8 cellular contexts compared by ENCODE assay signal in the genomic region with DNA sequence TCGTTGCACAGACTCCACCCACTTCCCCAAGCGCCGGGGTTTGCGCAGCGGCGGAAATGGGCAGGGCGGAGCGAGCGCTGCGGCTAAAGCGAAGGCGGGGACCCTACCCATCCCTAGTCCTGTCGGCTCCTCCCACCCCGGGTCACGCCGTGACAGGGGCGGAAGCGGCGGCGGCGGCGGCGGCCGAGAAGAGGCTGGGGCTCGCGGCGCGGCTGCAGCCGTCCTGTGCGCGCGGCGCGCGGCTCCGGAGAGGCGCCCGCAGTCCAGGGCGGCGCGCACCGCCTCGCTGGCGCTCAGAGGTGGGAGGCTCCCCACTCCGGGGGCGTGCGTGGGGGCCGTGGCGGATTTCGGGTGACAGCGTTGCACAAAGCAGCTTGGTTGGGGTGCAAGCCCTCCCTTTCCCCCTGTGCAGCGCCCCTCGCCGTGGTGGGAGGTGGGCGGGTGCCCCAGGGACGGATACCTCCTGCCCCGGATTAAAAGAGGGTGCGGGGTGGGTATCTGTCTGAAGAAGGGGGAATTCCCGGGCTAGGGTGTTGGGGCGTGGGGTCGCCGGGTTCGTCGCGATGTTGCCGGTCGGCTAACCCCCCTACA. TPM values are rescaled to one million over a fixed set of nuclear protein-coding genes. Genes with fewer than 3 reads are reported as not detected.
A peak's percentile ranks its signal among the peaks of the same experiment; 100 is the strongest.
DNase-seq lines count a peak whose midpoint lies in the region; ATAC-seq and TF ChIP-seq lines count a peak whose summit lies in the region.

Gene KDM1B, plus strand, starts transcription at position 150 of the 591 bp plus-strand sequence. CDS start 4,474 bp downstream, outside the sequence.

- H3K27me3 Mint-ChIP-seq in activated CD4-positive, alpha-beta T cell treated with anti-CD3 and anti-CD28 coated beads for 36 hours, result no peaks in the 10 kb centered on the region

- peak within 1 kb of the TSS; percentile 93 for H3K4me3 Mint-ChIP-seq in activated CD4-positive, alpha-beta T cell treated with anti-CD3 and anti-CD28 coated beads for 36 hours

- CTCF ChIA-PET in activated CD4-positive, alpha-beta T cell treated with anti-CD3 and anti-CD28 coated beads for 36 hours (lab: Charles Lee), result interaction anchor here (0.9 kb wide), 1 partner anchor 271 kb away, joined by 3 read pairs; no protein-coding TSS in a partner anchor

- peak; percentile 89 for ATAC-seq in GM18909 (IDR thresholded peaks at IDR 0.05; ENCODE audit: poor library complexity, unreplicated experiment)
- ATAC-seq in HG03159 (IDR thresholded peaks at IDR 0.05; ENCODE audit: unreplicated experiment), result peak; percentile 86
- peak; percentile 97 for ATAC-seq in activated CD4-positive, alpha-beta T cell treated with anti-CD3 and anti-CD28 coated beads for 36 hours
- ATAC-seq in left lobe of liver, result peak; percentile 85

- H3K4me1 Mint-ChIP-seq in activated CD4-positive, alpha-beta T cell treated with anti-CD3 and anti-CD28 coated beads for 36 hours, result peaks cover 27% of the 10 kb centered on the region

- no peak for TF ChIP-seq CTCF in AG09319 (IDR thresholded peaks at IDR 0.05; ENCODE audit: low read depth, low read length)

- H3K9me3 Mint-ChIP-seq in activated CD4-positive, alpha-beta T cell treated with anti-CD3 and anti-CD28 coated beads for 36 hours (ENCODE audit: low read depth), result no peaks in the 10 kb centered on the region

- DNase-seq in AG09319 (ENCODE audit: extremely low read depth, low read depth) (peak; percentile 96), NCI-H345 treated with DMSO at 0.1 percent for 48 hours (lab: John Stamatoyannopoulos, UW; ENCODE audit: unreplicated experiment) (peak; percentile 94), cortex of kidney (lab: John Stamatoyannopoulos, UW) (peak; percentile 91), left lobe of liver (ENCODE audit: low spot score) (no peak)
- DNase-seq in activated CD4-positive, alpha-beta T cell treated with anti-CD3 and anti-CD28 coated beads for 36 hours, result peak; percentile 99
- peak; percentile 97 to 98 for DNase-seq in stimulated activated CD4-positive, alpha-beta T cell treated with anti-CD3 and anti-CD28 coated beads, Interleukin-2, amount 100 ng/mL, for 24 hours

- peak within 1 kb of the TSS; percentile 90 for H3K27ac Mint-ChIP-seq in activated CD4-positive, alpha-beta T cell treated with anti-CD3 and anti-CD28 coated beads for 36 hours

- intact Hi-C loops in activated CD4-positive, alpha-beta T cell treated with anti-CD3 and anti-CD28 coated beads for 36 hours (cut with DNase I, micrococcal nuclease), result loop anchor here (1.0 to 5.0 kb wide), 7 partner anchors 33 to 555 kb away; partner anchors contain the start of genes DEK (in 2 of the 2), NUP153 (in 2 of the 2), FAM8A1 (in 1 of the 2) and NHLRC1 (in 1 of the 2)

- H3K36me3 Mint-ChIP-seq in activated CD4-positive, alpha-beta T cell treated with anti-CD3 and anti-CD28 coated beads for 36 hours (ENCODE audit: low read depth), result peaks cover 6% of the 10 kb centered on the region

- POLR2A ChIA-PET in activated CD4-positive, alpha-beta T cell treated with anti-CD3 and anti-CD28 coated beads for 36 hours (lab: Charles Lee), result no interaction called here

RNA-seq across cellular contexts. Expression of gene KDM1B, which starts in this region (rescaled TPM):
- 10 to 100 TPM; 13.4 to 13.9 TPM for total RNA-seq in activated CD4-positive, alpha-beta T cell treated with anti-CD3 and anti-CD28 coated beads for 36 hours
- 10.3 TPM for total RNA-seq in left lobe of liver
